ENCODE assay signal across 1 cellular context in the genomic region with DNA sequence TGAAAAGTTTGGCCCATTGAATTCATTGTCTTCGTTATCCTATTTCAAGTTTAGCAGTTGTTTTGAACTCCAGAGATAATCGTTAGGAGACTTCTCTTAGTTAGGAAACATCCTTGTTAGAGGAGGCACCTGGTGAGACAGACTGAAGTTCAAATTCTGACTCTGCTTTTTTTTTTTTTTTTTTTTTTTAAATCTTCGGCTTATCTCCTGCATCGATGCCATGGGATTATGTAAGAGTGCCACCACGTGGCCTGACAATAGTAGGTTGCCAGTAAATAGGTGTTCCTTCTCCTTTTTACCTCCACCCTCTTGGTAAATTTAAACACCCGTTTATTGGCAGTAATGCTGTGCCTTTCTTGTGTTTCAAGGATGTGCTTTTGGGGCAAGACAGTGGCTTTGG.
A peak's percentile ranks its signal among the peaks of the same experiment; 100 is the strongest.
TF ChIP-seq lines count a peak whose summit lies in the region.

No MANE protein-coding gene starts in this region.

TF ChIP-seq in K562, 482 proteins besides CTCF, POLR2A, EP300 and RAD21 (continued from another document):
- TF ChIP-seq DEAF1 (CRISPR knock-in tag; IDR thresholded peaks at IDR 0.05): 0 out of 2 replicates have a peak, but pooled peaks have one; percentile 14
- no peak for TF ChIP-seq ZBTB7A (IDR thresholded peaks at IDR 0.05; ENCODE audit: borderline replicate concordance, control insufficient read depth, low read depth, low read length)
- peak; percentile 95 for TF ChIP-seq ZNF384 (IDR thresholded peaks at IDR 0.05; ENCODE audit: low read depth, low read length)
